In the genomic region with DNA sequence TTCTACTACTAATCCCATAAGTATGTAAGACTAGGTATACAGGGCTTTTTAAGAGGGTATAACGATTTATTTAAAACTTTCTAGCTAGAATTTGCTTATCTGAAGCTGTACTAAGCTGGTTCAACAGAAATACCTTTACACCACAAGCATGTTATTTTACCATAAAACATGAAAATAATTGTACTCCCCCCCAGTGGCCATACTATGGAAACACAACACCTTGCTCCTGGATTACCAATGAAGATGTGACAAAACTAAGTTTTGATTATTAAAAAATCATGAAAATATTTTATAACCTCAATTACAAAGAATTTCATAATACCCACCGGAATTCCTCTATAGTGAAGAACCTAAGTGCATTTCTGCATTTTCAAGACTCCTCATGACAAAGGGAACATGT, we compare ENCODE assay signal across 9 cellular contexts. TPM values are rescaled to one million over a fixed set of nuclear protein-coding genes. Genes with fewer than 3 reads are reported as not detected.
DNase-seq lines count a peak whose midpoint lies in the region; ATAC-seq, FAIRE-seq and TF ChIP-seq lines count a peak whose summit lies in the region.
"Had no signal": no experiment of that assay in that cellular context is flagged by ENCODE, and none has a peak within 500 bp of the region (broad histone marks: within the 10 kb centered on the region; RNA-seq: fewer than 3 reads in every experiment).

No MANE protein-coding gene starts in this region.

- no peak overlapping the region for H3K14ac ChIP-seq in mesenchymal stem cell (ENCODE audit: low read length in 2 of 2)

- FAIRE-seq in GM12892 (lab: Jason Lieb, UNC) = peak; percentile 44
- FAIRE-seq: TTC549 had no signal

- H3K9me3 ChIP-seq in adipocyte (ENCODE audit: control insufficient read depth, low read length) = no peaks in the 10 kb centered on the region
- H3K9me3 ChIP-seq in mesenchymal stem cell (ENCODE audit: control insufficient read depth, low read length) = no peaks in the 10 kb centered on the region
- H3K9me3 ChIP-seq in thyroid gland = no peaks in the 10 kb centered on the region

- H4K8ac ChIP-seq in mesenchymal stem cell (ENCODE audit: low read length) = no peak overlapping the region

- H3K4me2 ChIP-seq in mesenchymal stem cell (ENCODE audit: low read length, poor library complexity, severe bottlenecking) = no peak overlapping the region

- intact Hi-C loops in thyroid gland (cut with DNase I) = loop anchor here (10.0 kb wide), 1 partner anchor 51 kb away; no protein-coding TSS in a partner anchor

- H3K27ac ChIP-seq in mesenchymal stem cell (ENCODE audit: low read length, poor library complexity, severe bottlenecking) (no peak overlapping the region), thyroid gland (no peak overlapping the region), caudate nucleus (ENCODE audit: low read depth, low read length) (no peak overlapping the region)

- DNase-seq in GM12892 (ENCODE audit: insufficient read length) = no peak
- DNase-seq in adipocyte (ENCODE audit: low read depth) = peak; percentile 64
- peak; percentile 56 for DNase-seq in mesenchymal stem cell
- no peak for DNase-seq in iPS-NIHi7 (ENCODE audit: extremely low spot score)
- no peak for DNase-seq in thyroid gland
- DNase-seq in caudate nucleus (lab: John Stamatoyannopoulos, UW) = no peak
- no peak for DNase-seq in NCI-H1436 (lab: John Stamatoyannopoulos, UW)

- no peak overlapping the region for H4K91ac ChIP-seq in mesenchymal stem cell (ENCODE audit: low read length)

- TF ChIP-seq POLR2A in GM12892 (IDR thresholded peaks at IDR 0.05; ENCODE audit: low read depth, low read length) (no peak), thyroid gland (IDR thresholded peaks at IDR 0.05) (no peak)

- H3K4me3 ChIP-seq in adipocyte (ENCODE audit: low read length) (no peak overlapping the region), mesenchymal stem cell (ENCODE audit: insufficient read depth in 1 of 2, low read depth in 1 of 2, low read length in 2 of 2) (no peak overlapping the region), thyroid gland (replicated peaks in 1 of 3) (no peak overlapping the region)

- TF ChIP-seq CTCF in thyroid gland (IDR thresholded peaks at IDR 0.05) = peak in 3 of 6 experiments; percentile 40 to 52 (median 52)

- peaks cover 13% of the 10 kb centered on the region for H3K79me1 ChIP-seq in mesenchymal stem cell (replicated peaks; ENCODE audit: low read length, poor library complexity, severe bottlenecking)

- H3K36me3 ChIP-seq in adipocyte (ENCODE audit: control insufficient read depth, insufficient read depth, low read length, severe bottlenecking) (no peaks in the 10 kb centered on the region), mesenchymal stem cell (ENCODE audit: control insufficient read depth in 1 of 2, insufficient read depth in 2 of 2, low read depth in 1 of 2, low read length in 2 of 2) (no peaks in the 10 kb centered on the region), thyroid gland (no peaks in the 10 kb centered on the region)

- H3K27me3 ChIP-seq in adipocyte (replicated peaks; ENCODE audit: control insufficient read depth, insufficient read depth, low read length) = no peaks in the 10 kb centered on the region
- H3K27me3 ChIP-seq in mesenchymal stem cell (ENCODE audit: control insufficient read depth in 1 of 2, insufficient read depth in 1 of 2, low read length in 2 of 2) = no peaks in the 10 kb centered on the region
- no peaks in the 10 kb centered on the region for H3K27me3 ChIP-seq in thyroid gland

- no peak overlapping the region for H2BK120ac ChIP-seq in mesenchymal stem cell (ENCODE audit: low read depth, low read length)

- H3K4me1 ChIP-seq in adipocyte (ENCODE audit: control insufficient read depth, insufficient read depth, low read length) (peaks cover 78% of the 10 kb centered on the region), mesenchymal stem cell (ENCODE audit: control insufficient read depth, insufficient read depth, low read depth, low read length) (peaks cover 10% of the 10 kb centered on the region), thyroid gland (peaks cover 41 to 43% of the 10 kb centered on the region in 2 donors)

- H3K9ac ChIP-seq in adipocyte (ENCODE audit: low read length) (no peak overlapping the region), mesenchymal stem cell (ENCODE audit: low read length) (peak overlapping the region; percentile 20)

- no peak overlapping the region for H2AK5ac ChIP-seq in mesenchymal stem cell (ENCODE audit: low read length, severe bottlenecking)

- H3K23ac ChIP-seq in mesenchymal stem cell (ENCODE audit: low read length in 2 of 2) = no peak overlapping the region

- no peak overlapping the region for H2AFZ ChIP-seq in mesenchymal stem cell (ENCODE audit: low read depth, low read length)

- no peak overlapping the region for H2BK12ac ChIP-seq in mesenchymal stem cell (ENCODE audit: low read length in 2 of 2)

- H2BK5ac ChIP-seq in mesenchymal stem cell (ENCODE audit: low read depth, low read length, poor library complexity, severe bottlenecking) = no peak overlapping the region

- peak; percentile 72 for ATAC-seq in HG03280 (IDR thresholded peaks at IDR 0.05; ENCODE audit: unreplicated experiment)

- WGBS in mesenchymal stem cell = 88% methylated on average over 1 of the region's 2 CpGs
- WGBS in thyroid gland, 2 donors = 74 to 77% methylated on average over 2 of the region's 2 CpGs

- no peak overlapping the region for H2BK15ac ChIP-seq in mesenchymal stem cell (ENCODE audit: low read depth, poor library complexity, severe bottlenecking)

- H3K4ac ChIP-seq in mesenchymal stem cell (ENCODE audit: low read depth in 1 of 2, low read length in 2 of 2) = no peak overlapping the region

- H3K18ac ChIP-seq in mesenchymal stem cell (ENCODE audit: low read depth in 1 of 2, low read length in 2 of 2) = no peak overlapping the region

RNA-seq across cellular contexts. Expression of gene LPIN2, which starts 27.3 kb away (rescaled TPM):
- polyA plus RNA-seq in GM12892 (2012; ENCODE audit: missing spikeins) = 14.6 TPM
- polyA plus RNA-seq in mesenchymal stem cell (2013, experiment 1 of 2) = 28.4 TPM
- 28.0 TPM for polyA plus RNA-seq in mesenchymal stem cell (2013, experiment 2 of 2)
- total RNA-seq in thyroid gland = 10 to 100 TPM; 39.4 to 68.0 (median 47.4) TPM

Comparison
In these comparisons a context has a peak if more than half of its experiments do, and no peak if none do; other contexts are left out.
1. DNase-seq: peak in adipocyte (single experiment) and mesenchymal stem cell (single experiment); none in GM12892 (single experiment), iPS-NIHi7 (single experiment), thyroid gland (0 of 2), caudate nucleus (0 of 61) and NCI-H1436 (single experiment).